7 cellular contexts compared by ENCODE assay signal in genomic region chr12:48183876-48184548, GRCh38. TPM values are rescaled to one million over a fixed set of nuclear protein-coding genes. Genes with fewer than 3 reads are reported as not detected.
DNase-seq lines count a peak whose midpoint lies in the region; ATAC-seq and TF ChIP-seq lines count a peak whose summit lies in the region.

No MANE protein-coding gene starts in this region.

- H3K27me3 Mint-ChIP-seq in HFFc6 (ENCODE audit: insufficient read depth) (peaks cover 40% of the 10 kb centered on the region), glutamatergic neuron (ENCODE audit: unreplicated experiment) (peaks cover 17% of the 10 kb centered on the region)
- peaks cover 61% of the 10 kb centered on the region for H3K27me3 Mint-ChIP-seq in activated CD4-positive, alpha-beta memory T cell treated with anti-CD3 and anti-CD28 coated beads, Interleukin-2, amount 10 ng/mL, durations not matched to agents 7 days and 5 days

- TF ChIP-seq POLR2A in GM18505 (IDR thresholded peaks at IDR 0.05; ENCODE audit: borderline replicate concordance, extremely low read depth, insufficient read depth, insufficient read length): no peak

- peak overlapping the region; percentile 74 for H3K4me3 ChIP-seq in skeletal muscle cell (ENCODE audit: low read depth, low read length)

- H3K9me3 Mint-ChIP-seq in HFFc6: no peaks in the 10 kb centered on the region
- H3K9me3 Mint-ChIP-seq in activated CD4-positive, alpha-beta memory T cell treated with anti-CD3 and anti-CD28 coated beads, Interleukin-2, amount 10 ng/mL, durations not matched to agents 7 days and 5 days: no peaks in the 10 kb centered on the region
- H3K9me3 Mint-ChIP-seq in glutamatergic neuron (ENCODE audit: unreplicated experiment): peaks cover 12% of the 10 kb centered on the region

- CTCF ChIA-PET in activated CD4-positive, alpha-beta memory T cell treated with anti-CD3 and anti-CD28 coated beads, Interleukin-2, amount 10 ng/mL, durations not matched to agents 7 days and 5 days (lab: Charles Lee): interaction anchor here (1.0 to 8.1 kb wide), 7 partner anchors 9 to 441 kb away, joined by 3 to 94 read pairs (median 4); partner anchors contain the start of genes ASB8, OR10AD1 and RAPGEF3

- TF ChIP-seq CTCF in HFFc6 (IDR thresholded peaks at IDR 0.05): peak; percentile 27
- no peak for TF ChIP-seq CTCF in glutamatergic neuron (IDR thresholded peaks at IDR 0.05; ENCODE audit: partially characterized antibody, unreplicated experiment)

- ATAC-seq in GM18870 (IDR thresholded peaks at IDR 0.05; ENCODE audit: unreplicated experiment): no peak
- no peak for ATAC-seq in GM18505 (IDR thresholded peaks at IDR 0.05; ENCODE audit: unreplicated experiment)

- H3K4me3 Mint-ChIP-seq in HFFc6: peak overlapping the region; percentile 92
- H3K4me3 Mint-ChIP-seq in activated CD4-positive, alpha-beta memory T cell treated with anti-CD3 and anti-CD28 coated beads, Interleukin-2, amount 10 ng/mL, durations not matched to agents 7 days and 5 days: peak overlapping the region; percentile 86
- peak overlapping the region; percentile 92 for H3K4me3 Mint-ChIP-seq in glutamatergic neuron (ENCODE audit: unreplicated experiment)

- POLR2A ChIA-PET in activated CD4-positive, alpha-beta memory T cell treated with anti-CD3 and anti-CD28 coated beads, Interleukin-2, amount 10 ng/mL, durations not matched to agents 7 days and 5 days (lab: Charles Lee): interaction anchor here (1.4 to 2.5 kb wide), 2 partner anchors 10 to 14 kb away, joined by 6 to 25 read pairs; no protein-coding TSS in a partner anchor

- no peak for DNase-seq in HFFc6
- DNase-seq in activated CD4-positive, alpha-beta memory T cell treated with anti-CD3 and anti-CD28 coated beads, Interleukin-2, amount 10 ng/mL, durations not matched to agents 7 days and 5 days: no peak
- peak; percentile 38 for DNase-seq in glutamatergic neuron
- no peak for DNase-seq in skeletal muscle cell (ENCODE audit: low read depth)
- no peak for DNase-seq in NCI-H1694 treated with DMSO at 0.1 percent for 48 hours (lab: John Stamatoyannopoulos, UW)

- H3K4me1 Mint-ChIP-seq in HFFc6 (ENCODE audit: low read depth) (peaks cover 27% of the 10 kb centered on the region), glutamatergic neuron (ENCODE audit: low read depth, unreplicated experiment) (peaks cover 13% of the 10 kb centered on the region)
- H3K4me1 Mint-ChIP-seq in activated CD4-positive, alpha-beta memory T cell treated with anti-CD3 and anti-CD28 coated beads, Interleukin-2, amount 10 ng/mL, durations not matched to agents 7 days and 5 days: peaks cover 28% of the 10 kb centered on the region

- H3K36me3 Mint-ChIP-seq in HFFc6 (ENCODE audit: low read depth): no peaks in the 10 kb centered on the region
- no peaks in the 10 kb centered on the region for H3K36me3 Mint-ChIP-seq in activated CD4-positive, alpha-beta memory T cell treated with anti-CD3 and anti-CD28 coated beads, Interleukin-2, amount 10 ng/mL, durations not matched to agents 7 days and 5 days (ENCODE audit: low read depth)
- peaks cover 7% of the 10 kb centered on the region for H3K36me3 Mint-ChIP-seq in glutamatergic neuron (ENCODE audit: unreplicated experiment)

- H3K27ac Mint-ChIP-seq in HFFc6: no peak overlapping the region
- no peak overlapping the region for H3K27ac Mint-ChIP-seq in activated CD4-positive, alpha-beta memory T cell treated with anti-CD3 and anti-CD28 coated beads, Interleukin-2, amount 10 ng/mL, durations not matched to agents 7 days and 5 days
- peak overlapping the region; percentile 79 for H3K27ac Mint-ChIP-seq in glutamatergic neuron (ENCODE audit: unreplicated experiment)

RNA-seq across cellular contexts. Expression of gene CCDC184, which starts 0.6 kb away (rescaled TPM):
- under 1 TPM; 0.45 to 0.86 (median 0.59) TPM for total RNA-seq in HFFc6 (2021; fragmentation: NEBNext Ultra II Directional; extraction: Animal tissue kit (Norgen Biotek cat#: 25700))
- total RNA-seq in activated CD4-positive, alpha-beta memory T cell treated with anti-CD3 and anti-CD28 coated beads, Interleukin-2, amount 10 ng/mL, durations not matched to agents 7 days and 5 days: under 1 TPM; 0.63 to 0.65 TPM
- 36.2 TPM for total RNA-seq in glutamatergic neuron (ENCODE audit: unreplicated experiment)

RNA-seq across cellular contexts. Expression of gene OR10AD1, which starts 19.1 kb away (rescaled TPM):
- total RNA-seq in HFFc6 (2021; fragmentation: NEBNext Ultra II Directional; extraction: Animal tissue kit (Norgen Biotek cat#: 25700)): not detected
- not detected for total RNA-seq in activated CD4-positive, alpha-beta memory T cell treated with anti-CD3 and anti-CD28 coated beads, Interleukin-2, amount 10 ng/mL, durations not matched to agents 7 days and 5 days
- not detected for total RNA-seq in glutamatergic neuron (ENCODE audit: unreplicated experiment)

RNA-seq across cellular contexts. Expression of gene ASB8, which starts 26.7 kb away (rescaled TPM):
- total RNA-seq in HFFc6 (2021; fragmentation: NEBNext Ultra II Directional; extraction: Animal tissue kit (Norgen Biotek cat#: 25700)): 10 to 100 TPM; 30.9 to 41.8 (median 34.6) TPM
- 10 to 100 TPM; 43.4 to 45.6 TPM for total RNA-seq in activated CD4-positive, alpha-beta memory T cell treated with anti-CD3 and anti-CD28 coated beads, Interleukin-2, amount 10 ng/mL, durations not matched to agents 7 days and 5 days
- total RNA-seq in glutamatergic neuron (ENCODE audit: unreplicated experiment): 43.5 TPM

Comparison
In these comparisons a context has a peak if more than half of its experiments do, and no peak if none do; other contexts are left out.
1. RNA of gene CCDC184, which starts 0.6 kb away (total RNA-seq): 36.2 TPM in glutamatergic neuron (single experiment); 0.63 to 0.65 TPM in activated CD4-positive, alpha-beta memory T cell treated with anti-CD3 and anti-CD28 coated beads, Interleukin-2, amount 10 ng/mL, durations not matched to agents 7 days and 5 days and 0.45 to 0.86 TPM in HFFc6; every median in the first group is over 10 times any median in the second.
2. Peak in every context shown above with its lines, with median percentiles within 50 percentile points of each other: H3K4me3 Mint-ChIP-seq.